ENCODE assay signal across 1 cellular context in the genomic region with DNA sequence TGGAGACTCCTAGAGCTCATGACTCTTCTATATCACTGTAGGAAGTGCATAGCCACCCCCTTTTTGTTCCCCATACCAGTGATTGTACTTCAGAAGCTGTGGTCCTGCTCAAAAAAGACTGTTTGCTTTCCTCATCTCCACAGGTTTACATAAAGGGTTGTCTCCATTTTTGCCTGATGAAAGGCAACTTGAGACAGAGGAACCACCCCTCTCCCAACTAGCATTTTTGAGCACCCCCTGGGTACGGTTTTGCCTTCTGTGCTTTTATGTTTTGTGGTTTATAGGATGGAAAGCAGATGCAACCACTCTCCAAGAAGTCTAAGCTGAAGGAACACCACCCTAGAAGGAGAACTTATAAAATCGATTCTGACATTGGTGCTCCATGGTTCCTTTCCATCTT.
TF ChIP-seq lines count a peak whose summit lies in the region.

No MANE protein-coding gene starts in this region.

TF ChIP-seq in IMR-90, 13 proteins besides CTCF, POLR2A, EP300 and RAD21:
- TF ChIP-seq SMC3 (IDR thresholded peaks at IDR 0.05; ENCODE audit: low read depth, low read length): no peak
- TF ChIP-seq, protein P1, sequence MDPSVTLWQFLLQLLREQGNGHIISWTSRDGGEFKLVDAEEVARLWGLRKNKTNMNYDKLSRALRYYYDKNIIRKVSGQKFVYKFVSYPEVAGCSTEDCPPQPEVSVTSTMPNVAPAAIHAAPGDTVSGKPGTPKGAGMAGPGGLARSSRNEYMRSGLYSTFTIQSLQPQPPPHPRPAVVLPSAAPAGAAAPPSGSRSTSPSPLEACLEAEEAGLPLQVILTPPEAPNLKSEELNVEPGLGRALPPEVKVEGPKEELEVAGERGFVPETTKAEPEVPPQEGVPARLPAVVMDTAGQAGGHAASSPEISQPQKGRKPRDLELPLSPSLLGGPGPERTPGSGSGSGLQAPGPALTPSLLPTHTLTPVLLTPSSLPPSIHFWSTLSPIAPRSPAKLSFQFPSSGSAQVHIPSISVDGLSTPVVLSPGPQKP (IDR thresholded peaks at IDR 0.05; ENCODE audit: borderline replicate concordance, low read depth, low read length): no peak
- no peak for TF ChIP-seq CEBPB (IDR thresholded peaks at IDR 0.05; ENCODE audit: low read depth, low read length)
- TF ChIP-seq MXI1 (IDR thresholded peaks at IDR 0.05; ENCODE audit: borderline replicate concordance, low read depth, low read length): no peak
- TF ChIP-seq FOS (IDR thresholded peaks at IDR 0.05; ENCODE audit: low read depth, low read length): no peak
- TF ChIP-seq MAZ (IDR thresholded peaks at IDR 0.05; ENCODE audit: borderline replicate concordance, low read depth, low read length): no peak
- TF ChIP-seq, protein P2, sequence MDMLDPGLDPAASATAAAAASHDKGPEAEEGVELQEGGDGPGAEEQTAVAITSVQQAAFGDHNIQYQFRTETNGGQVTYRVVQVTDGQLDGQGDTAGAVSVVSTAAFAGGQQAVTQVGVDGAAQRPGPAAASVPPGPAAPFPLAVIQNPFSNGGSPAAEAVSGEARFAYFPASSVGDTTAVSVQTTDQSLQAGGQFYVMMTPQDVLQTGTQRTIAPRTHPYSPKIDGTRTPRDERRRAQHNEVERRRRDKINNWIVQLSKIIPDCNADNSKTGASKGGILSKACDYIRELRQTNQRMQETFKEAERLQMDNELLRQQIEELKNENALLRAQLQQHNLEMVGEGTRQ (IDR thresholded peaks at IDR 0.05; ENCODE audit: low read depth, low read length): no peak
- TF ChIP-seq NFE2L2 (IDR thresholded peaks at IDR 0.05; ENCODE audit: low read depth, low read length): no peak
- no peak for TF ChIP-seq MAFK (IDR thresholded peaks at IDR 0.05; ENCODE audit: low read depth, low read length)
- no peak for TF ChIP-seq CHD1 (IDR thresholded peaks at IDR 0.05; ENCODE audit: low read depth, low read length)
- no peak for TF ChIP-seq RCOR1 (IDR thresholded peaks at IDR 0.05; ENCODE audit: insufficient replicate concordance, low read length)
- no peak for TF ChIP-seq BHLHE40 (IDR thresholded peaks at IDR 0.05; ENCODE audit: low read depth, low read length)
